1 cellular context compared by ENCODE assay signal in the genomic region with DNA sequence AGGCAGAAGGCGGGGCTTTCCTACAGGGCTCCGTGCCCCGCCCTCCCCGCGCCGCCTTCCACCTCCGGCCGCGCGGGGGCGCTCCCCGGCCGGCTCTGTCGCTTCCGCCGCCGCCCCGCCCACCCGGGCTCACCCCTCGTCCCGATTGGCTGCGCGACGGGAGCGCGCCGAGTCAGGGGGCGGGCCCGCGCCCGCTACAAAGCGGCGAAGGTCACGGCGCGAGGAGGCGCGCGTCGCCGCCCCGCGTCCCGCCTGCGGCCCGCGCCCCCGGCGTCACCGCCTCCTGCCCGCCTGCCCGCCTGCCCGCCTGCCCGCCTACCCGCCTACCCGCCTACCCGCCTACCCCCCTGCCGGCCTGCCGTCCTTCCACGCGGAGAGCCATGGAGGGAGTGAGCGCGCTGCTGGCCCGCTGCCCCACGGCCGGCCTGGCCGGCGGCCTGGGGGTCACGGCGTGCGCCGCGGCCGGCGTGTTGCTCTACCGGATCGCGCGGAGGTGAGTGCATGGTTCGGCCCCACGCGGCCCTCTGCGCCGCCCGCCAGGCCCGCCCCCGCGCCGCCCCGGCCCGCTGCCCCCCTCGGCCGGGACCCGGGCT.
TF ChIP-seq lines count a peak whose summit lies in the region.

TMEM201 (plus strand) TSS at position 361 of the 593 bp plus-strand sequence; CDS start at position 381, 20 bp downstream.

TF ChIP-seq in IMR-90, 13 proteins besides CTCF, POLR2A, EP300 and RAD21:
- TF ChIP-seq MAZ (IDR thresholded peaks at IDR 0.05; ENCODE audit: borderline replicate concordance, low read depth, low read length) (peak; percentile 95), MXI1 (IDR thresholded peaks at IDR 0.05; ENCODE audit: borderline replicate concordance, low read depth, low read length) (peak; percentile 72; the same call in 1 of the 2 replicates), CEBPB (IDR thresholded peaks at IDR 0.05; ENCODE audit: low read depth, low read length) (no peak)
